ENCODE assay signal across 16 cellular contexts in genomic region chr10:94223702-94224370, GRCh38.
A peak's percentile ranks its signal among the peaks of the same experiment; 100 is the strongest.
DNase-seq lines count a peak whose midpoint lies in the region; ATAC-seq and TF ChIP-seq lines count a peak whose summit lies in the region.
"Had no signal": no experiment of that assay in that cellular context is flagged by ENCODE, and none has a peak within 500 bp of the region (broad histone marks: within the 10 kb centered on the region; RNA-seq: fewer than 3 reads in every experiment).

No MANE protein-coding gene starts in this region.

- no peak overlapping the region for H3K4me3 ChIP-seq in AG10803 (ENCODE audit: low read length)
- no peak overlapping the region for H3K4me3 ChIP-seq in HEK293 (ENCODE audit: low read depth, low read length)
- H3K4me3 ChIP-seq: BLaER1 had no signal

- POLR2A ChIA-PET in HEK293 (lab: Yijun Ruan, JAX) (no interaction called here), T-cell (lab: Charles Lee) (no interaction called here)

- H3K9me3 Mint-ChIP-seq in T-cell, result no peaks in the 10 kb centered on the region

- H3K27ac ChIP-seq in HEK293 (ENCODE audit: extremely low read depth, low read depth, low read length), result no peak overlapping the region
- H3K27ac ChIP-seq: BLaER1 had no signal

- TF ChIP-seq CTCF in AG10803 (conservative IDR thresholded peaks at IDR 0.05; ENCODE audit: low read length), result no peak
- no peak for TF ChIP-seq CTCF in HEK293 (tag by site-specific recombination; IDR thresholded peaks at IDR 0.05)

- CTCF ChIA-PET in HEK293 (lab: Yijun Ruan, JAX) (no interaction called here), T-cell (lab: Charles Lee) (no interaction called here)

- H3K27me3 Mint-ChIP-seq in T-cell, result peaks cover 3 to 16% of the 10 kb centered on the region in 2 donors

- ATAC-seq in T-cell (replicated peaks in 1 of 4), result no peak
- no peak for ATAC-seq in GM21529 (IDR thresholded peaks at IDR 0.05; ENCODE audit: unreplicated experiment)

- no peaks in the 10 kb centered on the region for H3K36me3 ChIP-seq in HEK293 (ENCODE audit: control insufficient read depth in 2 of 2, insufficient read depth in 1 of 2, low read length in 2 of 2)
- H3K36me3 ChIP-seq: BLaER1 had no signal

- no peaks in the 10 kb centered on the region for H3K4me1 ChIP-seq in HEK293 (ENCODE audit: control insufficient read depth, insufficient read depth, low read length)
- H3K4me1 ChIP-seq: BLaER1 had no signal

- H3K36me3 Mint-ChIP-seq in T-cell, result no peaks in the 10 kb centered on the region

- H3K27ac Mint-ChIP-seq in T-cell, result no peak overlapping the region

- H3K4me1 Mint-ChIP-seq in T-cell, result no peaks in the 10 kb centered on the region

- H3K9me3 ChIP-seq in HEK293 (ENCODE audit: control insufficient read depth, insufficient read depth, low read depth, low read length), result no peaks in the 10 kb centered on the region
- H3K9me3 ChIP-seq: BLaER1 had no signal

- no peak overlapping the region for H3K4me3 Mint-ChIP-seq in T-cell

- DNase-seq in AG10803 (ENCODE audit: low read depth) (peak; percentile 73), brain pericyte (ENCODE audit: low read depth, low spot score) (peak; percentile 34), fibroblast of the conjunctiva (ENCODE audit: low read depth) (peak; percentile 26), glomerular visceral epithelial cell (ENCODE audit: extremely low spot score) (no peak), T-cell (no peak), DMS114 treated with DMSO at 0.1 percent for 48 hours (lab: John Stamatoyannopoulos, UW; ENCODE audit: unreplicated experiment) (no peak)
- DNase-seq: Karpas-422; MM.1S; NCI-H1092 treated with DMSO at 0.1 percent for 48 hours; NCI-H1694; NCI-H69; NK-92 treated with Interleukin-12 subunit alpha and Interleukin-12 subunit beta, amount 100 ng/mL, for 24 hours; SIG-M5 had no signal

TF ChIP-seq in HEK293, 187 proteins besides CTCF, POLR2A, EP300 and RAD21:
- 0 out of 2 replicates have a peak, but pooled peaks have one; percentile 14 for TF ChIP-seq ZSCAN4 (tag by site-specific recombination; IDR thresholded peaks at IDR 0.05)
- TF ChIP-seq ZNF184 (tag by site-specific recombination; IDR thresholded peaks at IDR 0.05), result no peak

Comparison
In these comparisons a context has a peak if more than half of its experiments do, and no peak if none do; other contexts are left out.
1. DNase-seq: peak in AG10803 (single experiment), brain pericyte (single experiment) and fibroblast of the conjunctiva (single experiment); none in glomerular visceral epithelial cell (single experiment), T-cell (0 of 34) and DMS114 treated with DMSO at 0.1 percent for 48 hours (single experiment).